In the genomic region with DNA sequence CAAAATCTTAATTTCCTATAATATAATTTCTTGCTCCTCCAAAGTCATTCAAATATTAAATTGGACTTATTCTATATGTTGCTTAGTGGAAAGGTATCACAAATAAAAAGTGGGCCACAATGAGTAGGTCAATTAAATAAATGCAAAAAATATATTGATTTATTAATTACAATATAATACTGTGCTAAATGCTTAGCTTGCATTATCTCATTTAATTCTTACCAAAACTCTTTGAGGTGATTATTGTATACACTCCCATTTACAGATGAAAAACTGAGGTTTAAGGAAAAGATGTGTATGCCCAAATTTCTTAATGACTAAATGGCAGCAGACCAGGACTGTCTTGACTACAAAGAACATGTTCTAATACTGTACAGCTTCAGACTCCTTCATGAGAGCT, we compare ENCODE assay signal across 29 cellular contexts.
"Had no signal": no experiment of that assay in that cellular context is flagged by ENCODE, and none has a peak within 500 bp of the region (broad histone marks: within the 10 kb centered on the region; RNA-seq: fewer than 3 reads in every experiment).

No MANE protein-coding gene starts in this region.

- H3K27me3 ChIP-seq: neutrophil, suprapubic skin, testis, tibial artery, transverse colon, upper lobe of right lung, uterus had no signal

- DNase-seq: naive thymus-derived CD8-positive, alpha-beta T cell; nephron progenitor cell; nucleus accumbens; posterior cingulate gyrus; psoas muscle; right cardiac atrium; spleen; stimulated activated CD4-positive, alpha-beta T cell treated with anti-CD3 and anti-CD28 coated beads, Interleukin-12 subunit alpha, Interleukin-12 subunit beta, amount 100 ng/mL, for 4 hours; stimulated activated CD4-positive, alpha-beta T cell treated with anti-CD3 and anti-CD28 coated beads, Interleukin-1b, Interleukin-23, amount 100 ng/mL, for 48 hours; stimulated activated CD4-positive, alpha-beta T cell treated with anti-CD3 and anti-CD28 coated beads, Interleukin-4, amount 100 ng/mL, for 1 hour; stimulated activated CD4-positive, alpha-beta T cell treated with anti-CD3 and anti-CD28 coated beads, Interleukin-4, amount 100 ng/mL, for 4 hours; stimulated activated CD8-positive, alpha-beta memory T cell treated with anti-CD3 and anti-CD28 coated beads, Interleukin-4, amount 100 ng/mL, for 48 hours; stimulated activated naive CD4-positive, alpha-beta T cell; stimulated activated naive CD8-positive, alpha-beta T cell treated with anti-CD3 and anti-CD28 coated beads, Interleukin-15, amount 100 ng/mL, for 72 hours; stimulated activated naive CD8-positive, alpha-beta T cell treated with anti-CD3 and anti-CD28 coated beads, Interleukin-15, Interleukin-2, amounts not matched to agents 100 U/mL and 50 U/mL, for 24 hours; substantia nigra; testis; tibial artery; transverse colon; upper lobe of right lung; uterus had no signal

- H3K27ac ChIP-seq: neutrophil, parathyroid adenoma, psoas muscle, skin epidermis, spleen, suprapubic skin, testis, tibial artery, upper lobe of right lung had no signal

- ATAC-seq: naive thymus-derived CD8-positive, alpha-beta T cell; natural killer cell treated with Interleukin-12 subunit alpha and Interleukin-12 subunit beta and Interleukin-15 and Interleukin-18, amount 100 ng/mL, for 72 hours; psoas muscle; right cardiac atrium; sciatic nerve; stimulated activated memory B cell treated with anti-CD40 and anti-IgM and Interleukin-4, amounts not matched to agents 10 μg/mL and 1 μg/mL and 100 μg/mL, for 72 hours; stimulated activated naive CD8-positive, alpha-beta T cell treated with anti-CD3 and anti-CD28 coated beads, Interleukin-15, amount 100 ng/mL, for 72 hours; stimulated activated naive CD8-positive, alpha-beta T cell treated with anti-CD3 and anti-CD28 coated beads, Interleukin-15, Interleukin-2, amounts not matched to agents 100 U/mL and 50 U/mL, for 24 hours; upper lobe of right lung had no signal

- H3K36me3 ChIP-seq: neutrophil, spleen, suprapubic skin, tibial artery, transverse colon, upper lobe of right lung, uterus had no signal

- H3K79me2 ChIP-seq: parathyroid adenoma had no signal

- H3K4me1 ChIP-seq: parathyroid adenoma, psoas muscle, spleen, suprapubic skin, testis, tibial artery, transverse colon, upper lobe of right lung, uterus had no signal

- H3K9ac ChIP-seq: parathyroid adenoma had no signal

- H2AFZ ChIP-seq: parathyroid adenoma had no signal

- H3K4me2 ChIP-seq: smooth muscle cell had no signal

- H3K9me3 ChIP-seq: neutrophil, psoas muscle, suprapubic skin, testis, tibial artery, transverse colon, upper lobe of right lung, uterus had no signal

- H3K4me3 ChIP-seq: psoas muscle, skin epidermis, smooth muscle cell, spleen, suprapubic skin, testis, tibial artery, transverse colon, upper lobe of right lung, uterus had no signal
